ENCODE assay signal across 8 cellular contexts in the genomic region with DNA sequence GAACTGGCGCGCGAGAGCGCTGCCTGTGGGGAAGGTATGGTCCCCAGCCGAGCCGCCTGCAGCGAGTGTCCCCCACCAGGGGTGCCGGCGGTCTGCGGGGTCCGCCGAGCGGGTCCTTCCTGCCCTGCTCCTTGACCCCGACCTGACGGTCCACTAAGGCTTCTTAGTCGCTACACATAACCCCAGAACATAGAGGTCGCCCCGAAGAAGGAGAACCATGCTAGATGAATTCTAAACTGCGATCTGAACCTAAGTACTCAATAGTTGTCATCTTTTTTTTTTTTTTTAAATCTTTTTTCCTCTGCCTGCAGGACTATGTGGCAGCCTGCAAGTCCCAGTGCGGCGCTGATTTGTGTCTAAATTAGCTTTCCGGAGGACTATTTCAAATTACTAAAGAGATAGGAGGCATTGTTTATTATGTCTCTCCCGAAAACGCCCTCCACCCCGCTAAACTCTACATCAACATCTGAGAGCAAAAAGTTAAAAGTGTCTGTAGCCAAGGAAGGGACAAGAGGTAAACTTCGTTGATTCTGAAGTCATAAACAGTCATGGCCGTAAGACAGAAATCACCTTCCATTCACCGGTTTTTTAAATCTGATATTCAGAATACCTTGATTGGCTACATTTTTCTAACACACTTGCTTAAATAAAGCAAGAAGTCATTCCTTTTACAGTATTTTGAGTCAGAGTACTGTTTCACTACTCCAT. TPM values are rescaled to one million over a fixed set of nuclear protein-coding genes. Genes with fewer than 3 reads are reported as not detected.
DNase-seq lines count a peak whose midpoint lies in the region; ATAC-seq and TF ChIP-seq lines count a peak whose summit lies in the region.

No MANE protein-coding gene starts in this region.

- no peak for TF ChIP-seq CTCF in CD8-positive, alpha-beta T cell (IDR thresholded peaks at IDR 0.05)
- no peak for TF ChIP-seq CTCF in smooth muscle cell (IDR thresholded peaks at IDR 0.05; ENCODE audit: borderline replicate concordance, insufficient read depth, poor library complexity, severe bottlenecking)

- CTCF ChIA-PET in CD8-positive, alpha-beta T cell (lab: Charles Lee), result interaction anchor here (1.1 to 8.7 kb wide), 5 partner anchors 114 to 321 kb away, joined by 3 to 95 read pairs (median 9); partner anchors contain the start of gene TOR3A

- H3K9ac ChIP-seq in HUES64 (ENCODE audit: low read depth, low read length) (peak overlapping the region; percentile 86), iPS-15b (ENCODE audit: low read depth, low read length) (peak overlapping the region; percentile 79), smooth muscle cell (ENCODE audit: low read depth) (peak overlapping the region; percentile 98)

- intact Hi-C loops in CD8-positive, alpha-beta T cell (cut with DNase I, micrococcal nuclease), result loop anchor here (1.0 to 10.0 kb wide), 12 partner anchors 73 to 1269 kb away; partner anchors contain the start of genes RALGPS2 (in 2 of the 2), ABL2 (in 1 of the 2), FAM20B (in 1 of the 2) and QSOX1 (in 1 of the 2)

- H3K79me2 ChIP-seq in smooth muscle cell (ENCODE audit: low read depth), result no peaks in the 10 kb centered on the region

- H3F3A ChIP-seq in smooth muscle cell (ENCODE audit: low read depth), result no peaks in the 10 kb centered on the region

- H3K27me3 ChIP-seq in CD8-positive, alpha-beta T cell (ENCODE audit: insufficient read depth, low read length), result no peaks in the 10 kb centered on the region
- H3K27me3 ChIP-seq in HUES64 (ENCODE audit: insufficient read depth, low read length), result peaks cover 5% of the 10 kb centered on the region; the same call in 1 of the 2 replicates
- H3K27me3 ChIP-seq in iPS-15b (ENCODE audit: control insufficient read depth, insufficient read depth, low read length), result no peaks in the 10 kb centered on the region
- H3K27me3 ChIP-seq in smooth muscle cell (ENCODE audit: low read depth), result no peaks in the 10 kb centered on the region

- peak overlapping the region; percentile 99 for H2AFZ ChIP-seq in smooth muscle cell (ENCODE audit: low read depth)

- H3K27ac ChIP-seq in CD8-positive, alpha-beta T cell (ENCODE audit: low read depth, low read length), result peak overlapping the region; percentile 99
- peak overlapping the region; percentile 73; the same call in 1 of the 2 replicates for H3K27ac ChIP-seq in HUES64 (ENCODE audit: low read depth, low read length)
- H3K27ac ChIP-seq in smooth muscle cell (ENCODE audit: low read depth), result peak overlapping the region; percentile 98

- peaks cover 12% of the 10 kb centered on the region for H3K4me1 Mint-ChIP-seq in CD8-positive, alpha-beta T cell (ENCODE audit: low read depth)

- 13% methylated on average over 28 of the region's 28 CpGs for WGBS in HUES64
- WGBS in smooth muscle cell (ENCODE audit: low lambda C conversion rate), result 9% methylated on average over 28 of the region's 28 CpGs

- peaks cover 5% of the 10 kb centered on the region for H3K36me3 Mint-ChIP-seq in CD8-positive, alpha-beta T cell
- H3K36me3 Mint-ChIP-seq in activated naive CD4-positive, alpha-beta T cell treated with anti-CD3 and anti-CD28 coated beads, Interleukin-2, amount 50 U/mL, for 72 hours, result no peaks in the 10 kb centered on the region

- peak overlapping the region; percentile 100 for H3K27ac Mint-ChIP-seq in CD8-positive, alpha-beta T cell
- H3K27ac Mint-ChIP-seq in activated naive CD4-positive, alpha-beta T cell treated with anti-CD3 and anti-CD28 coated beads, Interleukin-2, amount 50 U/mL, for 72 hours, result peak overlapping the region; percentile 98

- peaks cover 6% of the 10 kb centered on the region for H3K4me1 ChIP-seq in CD8-positive, alpha-beta T cell (ENCODE audit: insufficient read depth, low read length)
- H3K4me1 ChIP-seq in HUES64 (ENCODE audit: insufficient read depth, low read length) (no peaks in the 10 kb centered on the region), iPS-15b (ENCODE audit: control insufficient read depth, insufficient read depth, low read length) (no peaks in the 10 kb centered on the region), smooth muscle cell (ENCODE audit: low read depth) (peaks cover 3% of the 10 kb centered on the region)

- H3K4me3 ChIP-seq in CD8-positive, alpha-beta T cell (ENCODE audit: low read depth, low read length), result peak overlapping the region; percentile 73
- H3K4me3 ChIP-seq in HUES64 (ENCODE audit: low read length) (peak overlapping the region; percentile 87), iPS-15b (ENCODE audit: low read depth, low read length) (peak overlapping the region; percentile 90), smooth muscle cell (peak overlapping the region; percentile 80)

- peak overlapping the region; percentile 99 for H3K4me3 Mint-ChIP-seq in CD8-positive, alpha-beta T cell

- H3K36me3 ChIP-seq in CD8-positive, alpha-beta T cell (ENCODE audit: insufficient read depth, low read length), result no peaks in the 10 kb centered on the region
- no peaks in the 10 kb centered on the region for H3K36me3 ChIP-seq in HUES64 (ENCODE audit: insufficient read depth, low read length)
- H3K36me3 ChIP-seq in iPS-15b (ENCODE audit: control insufficient read depth, insufficient read depth, low read length), result no peaks in the 10 kb centered on the region
- H3K36me3 ChIP-seq in smooth muscle cell (ENCODE audit: low read depth), result no peaks in the 10 kb centered on the region

- peak; percentile 18 for ATAC-seq in CD8-positive, alpha-beta T cell
- ATAC-seq in GM19452 (IDR thresholded peaks at IDR 0.05; ENCODE audit: unreplicated experiment), result peak; percentile 26
- ATAC-seq in activated naive CD4-positive, alpha-beta T cell treated with anti-CD3 and anti-CD28 coated beads, Interleukin-2, amount 50 U/mL, for 72 hours, result peak in 1 of 2 donors; percentile 59

- peak overlapping the region; percentile 95 for H3K4me2 ChIP-seq in smooth muscle cell

- peak in 1 of 7 experiments; percentile 1 for DNase-seq in CD8-positive, alpha-beta T cell
- DNase-seq in activated naive CD4-positive, alpha-beta T cell treated with anti-CD3 and anti-CD28 coated beads, Interleukin-2, amount 50 U/mL, for 72 hours (ENCODE audit: low spot score in 2 of 2), result no peak
- DNase-seq in smooth muscle cell (lab: John Stamatoyannopoulos, UW; ENCODE audit: unreplicated experiment), result no peak
- DNase-seq in NCI-H774 (lab: John Stamatoyannopoulos, UW), result no peak
- no peak for DNase-seq in NCI-H524 (lab: John Stamatoyannopoulos, UW)

- no peaks in the 10 kb centered on the region for H3K9me3 ChIP-seq in CD8-positive, alpha-beta T cell (ENCODE audit: low read length)
- no peaks in the 10 kb centered on the region for H3K9me3 ChIP-seq in HUES64 (ENCODE audit: insufficient read depth, low read depth, low read length)
- no peaks in the 10 kb centered on the region for H3K9me3 ChIP-seq in iPS-15b (ENCODE audit: control insufficient read depth, insufficient read depth, low read length)
- no peaks in the 10 kb centered on the region for H3K9me3 ChIP-seq in smooth muscle cell (replicated peaks; ENCODE audit: low read depth)

- H4K20me1 ChIP-seq in smooth muscle cell (ENCODE audit: low read depth), result no peaks in the 10 kb centered on the region

- no peaks in the 10 kb centered on the region for H3K27me3 Mint-ChIP-seq in CD8-positive, alpha-beta T cell (ENCODE audit: low read depth)

- POLR2A ChIA-PET in CD8-positive, alpha-beta T cell (lab: Charles Lee), result interaction anchor here (0.5 to 2.1 kb wide), 4 partner anchors 13 to 284 kb away, joined by 3 to 19 read pairs (median 6); partner anchors contain the start of genes SOAT1 and TOR3A

- H3K9me3 Mint-ChIP-seq in CD8-positive, alpha-beta T cell, result no peaks in the 10 kb centered on the region
- no peaks in the 10 kb centered on the region for H3K9me3 Mint-ChIP-seq in activated naive CD4-positive, alpha-beta T cell treated with anti-CD3 and anti-CD28 coated beads, Interleukin-2, amount 50 U/mL, for 72 hours

RNA-seq across cellular contexts. Expression of gene AXDND1, which starts 0.5 kb away (rescaled TPM):
- total RNA-seq in CD8-positive, alpha-beta T cell, result 1 to 10 TPM in 1 of 2 experiments, under 1 TPM in 1; 0.98 to 1.6 TPM
- polyA plus RNA-seq in HUES64 (2013, experiment 1 of 2), result not detected
- polyA plus RNA-seq in HUES64 (2013, experiment 2 of 2), result not detected
- total RNA-seq in activated naive CD4-positive, alpha-beta T cell treated with anti-CD3 and anti-CD28 coated beads, Interleukin-2, amount 50 U/mL, for 72 hours, result 1 to 10 TPM in 1 of 2 donors, under 1 TPM in 1; 0.36 to 1.1 TPM
- total RNA-seq in smooth muscle cell, result 0.09 TPM in 1 of 2 replicates, not detected in the other
- 0.27 and 0.41 TPM in 2 replicates for polyA plus RNA-seq in smooth muscle cell
